Comparison of ENCODE assay signal across 10 cellular contexts in genomic region chr7:30143748-30144251, GRCh38. TPM values are rescaled to one million over a fixed set of nuclear protein-coding genes. Genes with fewer than 3 reads are reported as not detected.
DNase-seq lines count a peak whose midpoint lies in the region; ATAC-seq and TF ChIP-seq lines count a peak whose summit lies in the region.
"Had no signal": no experiment of that assay in that cellular context is flagged by ENCODE, and none has a peak within 500 bp of the region (broad histone marks: within the 10 kb centered on the region; RNA-seq: fewer than 3 reads in every experiment).

No MANE protein-coding gene starts in this region.

- DNase-seq in Daoy (ENCODE audit: low read depth) (peak; percentile 74), NCI-H146 treated with DMSO at 0.1 percent for 48 hours (lab: John Stamatoyannopoulos, UW; ENCODE audit: unreplicated experiment) (peak; percentile 95), myocyte (ENCODE audit: low read depth) (peak; percentile 47), GF-D8 (lab: John Stamatoyannopoulos, UW) (no peak), heart left ventricle (no peak)
- DNase-seq in activated CD4-positive, CD25-positive, alpha-beta regulatory T cell (lab: John Stamatoyannopoulos, UW): no peak
- DNase-seq: activated CD4-positive, alpha-beta T cell treated with anti-CD3 and anti-CD28 coated beads, Interleukin-2, amount 50 U/mL, for 1 hour; stimulated activated CD4-positive, alpha-beta T cell treated with anti-CD3 and anti-CD28 coated beads, Interleukin-2, amount 100 ng/mL, for 48 hours had no signal

- no peaks in the 10 kb centered on the region for H3K27me3 ChIP-seq in heart left ventricle

- no peak overlapping the region for H3K27ac Mint-ChIP-seq in activated T-helper 17 cell treated with anti-CD3 and anti-CD28 coated beads, Interleukin-2, amount 50 U/mL, for 72 hours

- no peaks in the 10 kb centered on the region for H3K9me3 Mint-ChIP-seq in activated T-helper 17 cell treated with anti-CD3 and anti-CD28 coated beads, Interleukin-2, amount 50 U/mL, for 72 hours

- H3K4me3 ChIP-seq in heart left ventricle: no peak overlapping the region

- 97 to 100% (median 100%) methylated on average over 1 of the region's 1 CpG for WGBS in heart left ventricle, 4 donors

- H3K4me1 ChIP-seq in heart left ventricle: peaks cover 0 to 50% (median 19%) of the 10 kb centered on the region in 12 donors

- intact Hi-C loops in heart left ventricle (cut with DNase I): no loop called here

- no peak for TF ChIP-seq CTCF in heart left ventricle (IDR thresholded peaks at IDR 0.05)

- no peaks in the 10 kb centered on the region for H3K36me3 Mint-ChIP-seq in activated T-helper 17 cell treated with anti-CD3 and anti-CD28 coated beads, Interleukin-2, amount 50 U/mL, for 72 hours (ENCODE audit: low read depth)

- no peak overlapping the region for H3K27ac ChIP-seq in heart left ventricle

- H3K9me3 ChIP-seq in heart left ventricle: no peaks in the 10 kb centered on the region

- TF ChIP-seq POLR2A in heart left ventricle (IDR thresholded peaks at IDR 0.05): no peak

- no peaks in the 10 kb centered on the region for H3K27me3 Mint-ChIP-seq in activated T-helper 17 cell treated with anti-CD3 and anti-CD28 coated beads, Interleukin-2, amount 50 U/mL, for 72 hours

- H3K4me3 Mint-ChIP-seq in activated T-helper 17 cell treated with anti-CD3 and anti-CD28 coated beads, Interleukin-2, amount 50 U/mL, for 72 hours: no peak overlapping the region

- peak; percentile 65 for ATAC-seq in activated T-helper 17 cell treated with anti-CD3 and anti-CD28 coated beads, Interleukin-2, amount 50 U/mL, for 72 hours (replicated peaks)
- ATAC-seq in heart left ventricle: no peak
- ATAC-seq in GM19452 (IDR thresholded peaks at IDR 0.05; ENCODE audit: unreplicated experiment): no peak

- H3K4me1 Mint-ChIP-seq in activated T-helper 17 cell treated with anti-CD3 and anti-CD28 coated beads, Interleukin-2, amount 50 U/mL, for 72 hours: peaks cover 5% of the 10 kb centered on the region

- H3K36me3 ChIP-seq in heart left ventricle: peaks cover 0 to 1% (median 0%) of the 10 kb centered on the region in 9 donors

RNA-seq across cellular contexts. Expression of gene MTURN, which starts 9.0 kb away (rescaled TPM):
- total RNA-seq in Daoy (2014; rRNA removed; shearing (Covaris generic)): 11.8 and 18.4 TPM in 2 replicates
- 1 to 10 TPM; 4.0 to 6.4 TPM for total RNA-seq in activated T-helper 17 cell treated with anti-CD3 and anti-CD28 coated beads, Interleukin-2, amount 50 U/mL, for 72 hours
- total RNA-seq in myocyte (40.5 and 41.9 TPM in 2 replicates), heart left ventricle (10 to 100 TPM; 16.7 to 45.2 (median 21.6) TPM)
- polyA plus RNA-seq in myocyte (2012): 113 TPM
- polyA plus RNA-seq in heart left ventricle: 10 to 100 TPM in 1 of 2 donors, 1 to 10 TPM in 1; 7.7 to 11.1 TPM

Comparison
In these comparisons a context has a peak if more than half of its experiments do, and no peak if none do; other contexts are left out.
1. DNase-seq: peak in Daoy (single experiment), NCI-H146 treated with DMSO at 0.1 percent for 48 hours (single experiment) and myocyte (single experiment); none in GF-D8 (single experiment), heart left ventricle (0 of 5) and activated CD4-positive, CD25-positive, alpha-beta regulatory T cell (0 of 4).